ENCODE assay signal across 11 cellular contexts in genomic region chr13:77305276-77305675, GRCh38. TPM values are rescaled to one million over a fixed set of nuclear protein-coding genes. Genes with fewer than 3 reads are reported as not detected.
DNase-seq lines count a peak whose midpoint lies in the region; ATAC-seq and TF ChIP-seq lines count a peak whose summit lies in the region.
"Had no signal": no experiment of that assay in that cellular context is flagged by ENCODE, and none has a peak within 500 bp of the region (broad histone marks: within the 10 kb centered on the region; RNA-seq: fewer than 3 reads in every experiment).

No MANE protein-coding gene starts in this region.

- CTCF ChIA-PET in MCF 10A (lab: Yijun Ruan, JAX), result no interaction called here
- CTCF ChIA-PET in mammary epithelial cell (lab: Charles Lee; ENCODE audit: low non-redundant PET), result no interaction called here
- CTCF ChIA-PET in activated CD8-positive, alpha-beta memory T cell treated with anti-CD3 and anti-CD28 coated beads, Interleukin-2, amount 10 ng/mL, durations not matched to agents 7 days and 5 days (lab: Charles Lee), result no interaction called here

- no peaks in the 10 kb centered on the region for H4K20me1 ChIP-seq in mammary epithelial cell (ENCODE audit: insufficient read depth, low read length)

- dilution Hi-C loops in mammary epithelial cell (cut with HindIII; ENCODE audit: low sequenced_read_pairs), result no loop called here

- H3K36me3 ChIP-seq in mammary epithelial cell (ENCODE audit: insufficient read depth, low read length), result no peaks in the 10 kb centered on the region
- H3K36me3 ChIP-seq in thoracic aorta, result no peaks in the 10 kb centered on the region
- H3K36me3 ChIP-seq: Peyer's patch had no signal

- peak overlapping the region; percentile 55 for H3K27ac Mint-ChIP-seq in MCF 10A (ENCODE audit: low read depth, unreplicated experiment)
- H3K27ac Mint-ChIP-seq in central memory CD8-positive, alpha-beta T cell (ENCODE audit: low read depth), result peak overlapping the region; percentile 19
- no peak overlapping the region for H3K27ac Mint-ChIP-seq in activated CD8-positive, alpha-beta memory T cell treated with anti-CD3 and anti-CD28 coated beads, Interleukin-2, amount 10 ng/mL, durations not matched to agents 7 days and 5 days

- BruUV-seq in MCF 10A (replicated peaks; lab: Mats Ljungman, UMichigan) (no TSS peak), mammary epithelial cell (replicated peaks; lab: Mats Ljungman, UMichigan) (no TSS peak)

- no peak overlapping the region for H3K4me3 Mint-ChIP-seq in MCF 10A (ENCODE audit: unreplicated experiment)
- H3K4me3 Mint-ChIP-seq in central memory CD8-positive, alpha-beta T cell, result no peak overlapping the region
- no peak overlapping the region for H3K4me3 Mint-ChIP-seq in activated CD8-positive, alpha-beta memory T cell treated with anti-CD3 and anti-CD28 coated beads, Interleukin-2, amount 10 ng/mL, durations not matched to agents 7 days and 5 days

- POLR2A ChIA-PET in MCF 10A (lab: Yijun Ruan, JAX), result interaction anchor here (1.8 to 2.4 kb wide), 2 partner anchors 20 to 24 kb away, joined by 6 to 21 read pairs; partner anchors contain the start of gene MYCBP2

- TF ChIP-seq CTCF in MCF 10A (IDR thresholded peaks at IDR 0.05; ENCODE audit: unreplicated experiment) (no peak), mammary epithelial cell (conservative IDR thresholded peaks at IDR 0.05 in 1 of 2, IDR thresholded peaks at IDR 0.05 in 1 of 2; ENCODE audit: extremely low read depth in 1 of 2, insufficient read depth in 1 of 2, low read depth in 1 of 2, low read length in 2 of 2) (no peak), thoracic aorta (IDR thresholded peaks at IDR 0.05) (no peak)

- H3K4me1 Mint-ChIP-seq in MCF 10A (ENCODE audit: insufficient read depth, unreplicated experiment), result peaks cover 53% of the 10 kb centered on the region
- peaks cover 86% of the 10 kb centered on the region for H3K4me1 Mint-ChIP-seq in central memory CD8-positive, alpha-beta T cell
- H3K4me1 Mint-ChIP-seq in activated CD8-positive, alpha-beta memory T cell treated with anti-CD3 and anti-CD28 coated beads, Interleukin-2, amount 10 ng/mL, durations not matched to agents 7 days and 5 days, result peaks cover 55% of the 10 kb centered on the region

- H2AFZ ChIP-seq in mammary epithelial cell (ENCODE audit: low read depth, low read length), result no peak overlapping the region

- ATAC-seq in central memory CD8-positive, alpha-beta T cell (replicated peaks; ENCODE audit: extremely low read depth, poor library complexity, severe bottlenecking), result no peak
- no peak for ATAC-seq in thoracic aorta (ENCODE audit: insufficient number of reproducible peaks, low FRiP score, low read depth)
- no peak for ATAC-seq in HG02623 (IDR thresholded peaks at IDR 0.05; ENCODE audit: unreplicated experiment)
- no peak for ATAC-seq in activated CD8-positive, alpha-beta memory T cell treated with anti-CD3 and anti-CD28 coated beads, Interleukin-2, amount 10 ng/mL, durations not matched to agents 7 days and 5 days
- ATAC-seq: K562 had no signal

- H3K4me2 ChIP-seq in mammary epithelial cell (ENCODE audit: insufficient read depth, low read depth, low read length), result no peak overlapping the region

- no peaks in the 10 kb centered on the region for H3K27me3 ChIP-seq in mammary epithelial cell (ENCODE audit: insufficient read depth, low read length)
- H3K27me3 ChIP-seq in thoracic aorta (replicated peaks; ENCODE audit: insufficient read depth), result no peaks in the 10 kb centered on the region
- H3K27me3 ChIP-seq: Peyer's patch had no signal

- peaks cover 98% of the 10 kb centered on the region for H3K79me2 ChIP-seq in mammary epithelial cell (ENCODE audit: insufficient read depth, low read length)

- H3K27ac ChIP-seq in mammary epithelial cell (ENCODE audit: insufficient read depth, low read depth, low read length), result no peak overlapping the region
- H3K27ac ChIP-seq in thoracic aorta, result peak overlapping the region; percentile 19 to 38
- H3K27ac ChIP-seq: Peyer's patch had no signal

- in situ Hi-C loops in mammary epithelial cell (cut with MboI; ENCODE audit: low sequenced_read_pairs in 2 of 2), result no loop called here

- H3K27me3 Mint-ChIP-seq in MCF 10A (ENCODE audit: insufficient read depth, unreplicated experiment), result no peaks in the 10 kb centered on the region
- no peaks in the 10 kb centered on the region for H3K27me3 Mint-ChIP-seq in central memory CD8-positive, alpha-beta T cell
- no peaks in the 10 kb centered on the region for H3K27me3 Mint-ChIP-seq in activated CD8-positive, alpha-beta memory T cell treated with anti-CD3 and anti-CD28 coated beads, Interleukin-2, amount 10 ng/mL, durations not matched to agents 7 days and 5 days

- H3K4me3 ChIP-seq in mammary epithelial cell (replicated peaks in 1 of 3; ENCODE audit: insufficient read depth in 1 of 3, low read depth in 2 of 3, low read length in 3 of 3), result no peak overlapping the region
- H3K4me3 ChIP-seq in thoracic aorta, result no peak overlapping the region
- H3K4me3 ChIP-seq: K562, Peyer's patch had no signal

- DNase-seq in MCF 10A (ENCODE audit: unreplicated experiment) (no peak), mammary epithelial cell (no peak), NOMO-1 (lab: John Stamatoyannopoulos, UW; ENCODE audit: unreplicated experiment in 2 of 2) (peak; percentile 51 to 80), thoracic aorta (ENCODE audit: low spot score) (no peak), activated gamma-delta T cell (lab: John Stamatoyannopoulos, UW) (no peak)
- no peak for DNase-seq in central memory CD8-positive, alpha-beta T cell (ENCODE audit: low spot score in 2 of 2)
- DNase-seq in activated CD8-positive, alpha-beta memory T cell treated with anti-CD3 and anti-CD28 coated beads, Interleukin-2, amount 10 ng/mL, durations not matched to agents 7 days and 5 days, result no peak
- DNase-seq: effector CD4-positive, alpha-beta T cell; Peyer's patch had no signal

- H3K9ac ChIP-seq in mammary epithelial cell (ENCODE audit: insufficient read depth, low read length), result no peak overlapping the region

- intact Hi-C loops in MCF 10A (cut with micrococcal nuclease) (no loop called here), mammary epithelial cell (cut with micrococcal nuclease) (no loop called here)

- H3K4me1 ChIP-seq in mammary epithelial cell (ENCODE audit: insufficient read depth, low read length), result peaks cover 7% of the 10 kb centered on the region
- peaks cover 58 to 59% of the 10 kb centered on the region in 2 donors for H3K4me1 ChIP-seq in thoracic aorta (ENCODE audit: control insufficient read depth in 1 of 2, low read depth in 2 of 2)

- H3K9me3 ChIP-seq in mammary epithelial cell (replicated peaks; ENCODE audit: insufficient read depth, low read length) (no peaks in the 10 kb centered on the region), thoracic aorta (no peaks in the 10 kb centered on the region)
- H3K9me3 ChIP-seq: Peyer's patch had no signal

- peaks cover 5% of the 10 kb centered on the region for H3K9me3 Mint-ChIP-seq in MCF 10A (ENCODE audit: unreplicated experiment)
- H3K9me3 Mint-ChIP-seq in central memory CD8-positive, alpha-beta T cell, result no peaks in the 10 kb centered on the region
- H3K9me3 Mint-ChIP-seq in activated CD8-positive, alpha-beta memory T cell treated with anti-CD3 and anti-CD28 coated beads, Interleukin-2, amount 10 ng/mL, durations not matched to agents 7 days and 5 days (ENCODE audit: low read depth), result peaks cover 3% of the 10 kb centered on the region

- H3K36me3 Mint-ChIP-seq in MCF 10A (ENCODE audit: insufficient read depth, unreplicated experiment), result peaks cover 4% of the 10 kb centered on the region
- H3K36me3 Mint-ChIP-seq in central memory CD8-positive, alpha-beta T cell (ENCODE audit: insufficient read depth), result peaks cover 2% of the 10 kb centered on the region
- H3K36me3 Mint-ChIP-seq in activated CD8-positive, alpha-beta memory T cell treated with anti-CD3 and anti-CD28 coated beads, Interleukin-2, amount 10 ng/mL, durations not matched to agents 7 days and 5 days, result peaks cover 38% of the 10 kb centered on the region

RNA-seq across cellular contexts. Expression of gene MYCBP2, which starts 21.6 kb away (rescaled TPM):
- 43.4 and 51.8 TPM in 2 replicates for total RNA-seq in MCF 10A (2022)
- 10 to 100 TPM; 59.8 to 66.2 TPM for total RNA-seq in mammary epithelial cell
- polyA plus RNA-seq in mammary epithelial cell, result 16.3 TPM
- polyA minus RNA-seq in mammary epithelial cell, result 52.1 TPM
- 100 to 1,000 TPM; 135 to 139 TPM for total RNA-seq in thoracic aorta
- 100 to 1,000 TPM; 106 to 122 TPM for total RNA-seq in activated CD8-positive, alpha-beta memory T cell treated with anti-CD3 and anti-CD28 coated beads, Interleukin-2, amount 10 ng/mL, durations not matched to agents 7 days and 5 days

Comparison
In these comparisons a context has a peak if more than half of its experiments do, and no peak if none do; other contexts are left out.
1. DNase-seq: peak in NOMO-1 (2 of 2); none in MCF 10A (single experiment), mammary epithelial cell (single experiment), central memory CD8-positive, alpha-beta T cell (0 of 2), thoracic aorta (single experiment), activated CD8-positive, alpha-beta memory T cell treated with anti-CD3 and anti-CD28 coated beads, Interleukin-2, amount 10 ng/mL, durations not matched to agents 7 days and 5 days (single experiment) and activated gamma-delta T cell (single experiment).